8 cellular contexts compared by ENCODE assay signal in genomic region chr3:8500208-8500961, GRCh38. TPM values are rescaled to one million over a fixed set of nuclear protein-coding genes. Genes with fewer than 3 reads are reported as not detected.
A peak's percentile ranks its signal among the peaks of the same experiment; 100 is the strongest.
DNase-seq lines count a peak whose midpoint lies in the region; ATAC-seq and TF ChIP-seq lines count a peak whose summit lies in the region.

No MANE protein-coding gene starts in this region.

- no peaks in the 10 kb centered on the region for H3K9me3 Mint-ChIP-seq in nephron progenitor cell

- H4K20me1 ChIP-seq in PC-9 (ENCODE audit: insufficient read depth), result no peaks in the 10 kb centered on the region

- H3K36me3 ChIP-seq in PC-9 (ENCODE audit: low read depth) (no peaks in the 10 kb centered on the region), esophagus squamous epithelium (no peaks in the 10 kb centered on the region)

- H2AFZ ChIP-seq in PC-9, result peak overlapping the region; percentile 17; the same call in 1 of the 2 replicates

- H3K27ac Mint-ChIP-seq in nephron progenitor cell, result peak overlapping the region; percentile 68

- peak overlapping the region; percentile 98 for H3K4me2 ChIP-seq in PC-9

- no peaks in the 10 kb centered on the region for H3K36me3 Mint-ChIP-seq in nephron progenitor cell (ENCODE audit: low read depth)

- peaks cover 47% of the 10 kb centered on the region for H3F3A ChIP-seq in PC-9 (ENCODE audit: insufficient read depth, low read depth)

- H3K9me2 ChIP-seq in PC-9 (ENCODE audit: insufficient read depth), result no peaks in the 10 kb centered on the region

- H3K4me1 ChIP-seq in PC-9 (replicated peaks; ENCODE audit: insufficient read depth) (peaks cover 72% of the 10 kb centered on the region), esophagus squamous epithelium (peaks cover 21 to 71% (median 26%) of the 10 kb centered on the region in 3 donors)

- intact Hi-C loops in PC-9 (cut with micrococcal nuclease; ENCODE audit: unreplicated experiment) (loop anchor here (1.0 to 2.0 kb wide), 5 partner anchors 56 to 464 kb away; no protein-coding TSS in a partner anchor), esophagus squamous epithelium (cut with DNase I) (no loop called here)

- peaks cover 60% of the 10 kb centered on the region for H3K4me1 Mint-ChIP-seq in nephron progenitor cell

- H3K79me2 ChIP-seq in PC-9 (ENCODE audit: low read depth), result no peaks in the 10 kb centered on the region

- DNase-seq in AG20443 (ENCODE audit: low spot score), result peak; percentile 40
- peak; percentile 62 to 95 for DNase-seq in PC-9
- DNase-seq in esophagus squamous epithelium (lab: John Stamatoyannopoulos, UW), result no peak
- DNase-seq in nephron progenitor cell, result no peak
- DNase-seq in LoVo (ENCODE audit: low spot score), result no peak
- no peak for DNase-seq in DMS 273 (lab: John Stamatoyannopoulos, UW; ENCODE audit: unreplicated experiment)
- no peak for DNase-seq in DMS79 treated with DMSO at 0.1 percent for 48 hours (lab: John Stamatoyannopoulos, UW)

- BruUV-seq in PC-9 (replicated peaks; lab: Mats Ljungman, UMichigan), result TSS peak; percentile 85

- CTCF ChIA-PET in PC-9 (lab: Charles Lee), result interaction anchor here (0.5 to 0.6 kb wide), 2 partner anchors 56 to 340 kb away, joined by 3 to 6 read pairs; no protein-coding TSS in a partner anchor

- peak overlapping the region; percentile 78; the same call in 1 of the 2 replicates for H3K4me3 ChIP-seq in PC-9
- peak overlapping the region in 3 of 4 donors; percentile 53 to 68 (median 54) for H3K4me3 ChIP-seq in esophagus squamous epithelium

- no peaks in the 10 kb centered on the region for H3K27me3 ChIP-seq in PC-9 (ENCODE audit: insufficient read depth, low read depth)
- no peaks in the 10 kb centered on the region for H3K27me3 ChIP-seq in esophagus squamous epithelium

- 35 to 55% methylated on average over 9 of the region's 9 CpGs for WGBS in esophagus squamous epithelium, 2 donors

- H3K9me3 ChIP-seq in PC-9 (ENCODE audit: insufficient read depth, low read depth), result no peaks in the 10 kb centered on the region
- no peaks in the 10 kb centered on the region for H3K9me3 ChIP-seq in esophagus squamous epithelium

- TF ChIP-seq CTCF in PC-9 (conservative IDR thresholded peaks at IDR 0.05) (no peak), esophagus squamous epithelium (IDR thresholded peaks at IDR 0.05) (no peak), nephron progenitor cell (IDR thresholded peaks at IDR 0.05) (no peak)

- H3K27ac ChIP-seq in PC-9 (peak overlapping the region; percentile 97), esophagus squamous epithelium (peak overlapping the region; percentile 77 to 93 (median 90))

- POLR2A ChIA-PET in PC-9 (lab: Charles Lee; ENCODE audit: unreplicated experiment), result interaction anchor here (0.7 kb wide), 1 partner anchor 17 kb away, joined by 7 read pairs; no protein-coding TSS in a partner anchor

- ATAC-seq in HG03045 (IDR thresholded peaks at IDR 0.05; ENCODE audit: unreplicated experiment), result no peak

- no peak for TF ChIP-seq POLR2A in esophagus squamous epithelium (IDR thresholded peaks at IDR 0.05)

- H3K4me3 Mint-ChIP-seq in nephron progenitor cell, result peak overlapping the region; percentile 88

- H3K27me3 Mint-ChIP-seq in nephron progenitor cell (ENCODE audit: low read depth, poor library complexity), result peaks cover 11% of the 10 kb centered on the region

RNA-seq across cellular contexts. Expression of gene LMCD1, which starts 1.2 kb away (rescaled TPM):
- total RNA-seq in PC-9 (2021) (10.0 and 10.3 TPM in 2 replicates), esophagus squamous epithelium (10 to 100 TPM; 23.3 to 52.8 (median 34.8) TPM)

Comparison
In these comparisons a context has a peak if more than half of its experiments do, and no peak if none do; other contexts are left out.
1. DNase-seq: peak in AG20443 (single experiment) and PC-9 (2 of 2); none in esophagus squamous epithelium (single experiment), nephron progenitor cell (single experiment), LoVo (single experiment), DMS 273 (single experiment) and DMS79 treated with DMSO at 0.1 percent for 48 hours (single experiment).